Comparison of ENCODE assay signal across 8 cellular contexts in the genomic region with DNA sequence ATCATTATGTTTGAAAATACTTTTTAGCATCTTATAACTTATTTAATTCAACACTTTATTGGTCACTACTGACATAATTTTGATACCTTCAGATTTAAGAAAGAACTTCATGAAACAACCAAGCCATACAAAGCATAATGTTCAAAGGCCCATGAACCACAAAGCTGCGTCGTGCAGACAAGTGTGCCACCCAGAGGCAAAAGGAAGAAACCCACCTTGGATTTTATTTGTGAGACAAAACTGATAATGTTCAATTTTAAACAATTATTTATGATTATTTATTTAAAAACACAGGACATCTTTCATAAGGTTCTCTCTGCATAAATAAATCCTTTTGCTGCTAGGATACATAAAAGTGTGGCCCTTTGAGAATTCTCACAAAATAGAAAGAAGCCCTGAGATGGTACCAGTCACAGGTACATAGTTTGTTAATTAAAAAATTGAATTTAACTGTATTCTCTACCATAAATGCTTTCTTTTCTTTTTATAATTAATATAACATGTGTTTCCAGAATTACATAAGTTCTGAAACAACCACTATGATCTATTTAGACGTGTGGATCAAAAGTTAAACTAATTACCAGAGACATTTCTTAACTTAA.
A peak's percentile ranks its signal among the peaks of the same experiment; 100 is the strongest.
DNase-seq lines count a peak whose midpoint lies in the region; ATAC-seq and TF ChIP-seq lines count a peak whose summit lies in the region.

No MANE protein-coding gene starts in this region.

- H3K4me3 ChIP-seq in AG10803 (ENCODE audit: low read length) (no peak overlapping the region), WERI-Rb-1 (ENCODE audit: low read depth, low read length) (no peak overlapping the region), foreskin fibroblast (ENCODE audit: low read depth in 1 of 2, low read length in 2 of 2) (no peak overlapping the region), retinal pigment epithelial cell (ENCODE audit: low read length) (no peak overlapping the region)

- no peaks in the 10 kb centered on the region for H3K36me3 ChIP-seq in WERI-Rb-1

- TF ChIP-seq CTCF in AG10803 (conservative IDR thresholded peaks at IDR 0.05; ENCODE audit: low read length), result peak; percentile 88
- TF ChIP-seq CTCF in GM12873 (IDR thresholded peaks at IDR 0.05; ENCODE audit: insufficient read depth, low read depth, low read length, missing control alignments), result peak; percentile 72
- peak; percentile 58 for TF ChIP-seq CTCF in WERI-Rb-1 (IDR thresholded peaks at IDR 0.05; ENCODE audit: low read depth, low read length)
- TF ChIP-seq CTCF in foreskin fibroblast (IDR thresholded peaks at IDR 0.05; ENCODE audit: low read depth, low read length), result peak; percentile 80
- peak; percentile 80 for TF ChIP-seq CTCF in retinal pigment epithelial cell (conservative IDR thresholded peaks at IDR 0.05; ENCODE audit: low read depth, low read length)

- H3K27ac ChIP-seq in WERI-Rb-1, result no peak overlapping the region

- no peaks in the 10 kb centered on the region for H3K9me3 ChIP-seq in WERI-Rb-1 (ENCODE audit: severe bottlenecking)

- ATAC-seq in GM18861 (IDR thresholded peaks at IDR 0.05; ENCODE audit: unreplicated experiment), result no peak
- no peak for ATAC-seq in GM21360 (IDR thresholded peaks at IDR 0.05; ENCODE audit: unreplicated experiment)

- no peaks in the 10 kb centered on the region for H3K27me3 ChIP-seq in WERI-Rb-1 (ENCODE audit: insufficient read depth, low read depth, severe bottlenecking)

- DNase-seq in AG10803 (ENCODE audit: low read depth), result peak; percentile 50
- peak; percentile 41 for DNase-seq in NCI-H2081 treated with DMSO at 0.1 percent for 48 hours (lab: John Stamatoyannopoulos, UW)
- no peak for DNase-seq in WERI-Rb-1
- DNase-seq in foreskin fibroblast, result peak; percentile 21 to 74
- peak; percentile 5 for DNase-seq in retinal pigment epithelial cell (ENCODE audit: low read depth)
